15 cellular contexts compared by ENCODE assay signal in genomic region chr3:28000608-28001007, GRCh38.
DNase-seq lines count a peak whose midpoint lies in the region; ATAC-seq and TF ChIP-seq lines count a peak whose summit lies in the region.
"Had no signal": no experiment of that assay in that cellular context is flagged by ENCODE, and none has a peak within 500 bp of the region (broad histone marks: within the 10 kb centered on the region; RNA-seq: fewer than 3 reads in every experiment).

No MANE protein-coding gene starts in this region.

- no TSS peak for BruUV-seq in PC-3 (replicated peaks; lab: Mats Ljungman, UMichigan)

- H3K4me3 ChIP-seq in PC-3 (ENCODE audit: low read length), result no peak overlapping the region
- H3K4me3 ChIP-seq: A549; BLaER1 treated with 17β-estradiol and CSF1 and Interleukin-3, amounts not matched to agents 10 nM and 100 nM had no signal

- H3K27me3 ChIP-seq in PC-3 (ENCODE audit: low read length), result no peaks in the 10 kb centered on the region
- H3K27me3 ChIP-seq: BLaER1 treated with 17β-estradiol and CSF1 and Interleukin-3, amounts not matched to agents 10 nM and 100 nM had no signal

- H3F3A ChIP-seq in PC-3 (ENCODE audit: low read length, unreplicated experiment), result no peaks in the 10 kb centered on the region

- H3K36me3 ChIP-seq in PC-3 (ENCODE audit: low read depth, low read length), result no peaks in the 10 kb centered on the region
- H3K36me3 ChIP-seq: BLaER1 treated with 17β-estradiol and CSF1 and Interleukin-3, amounts not matched to agents 10 nM and 100 nM had no signal

- H3K27ac ChIP-seq in PC-3 (ENCODE audit: low read length), result no peak overlapping the region
- H3K27ac ChIP-seq: 22Rv1; A549; BLaER1 treated with 17β-estradiol and CSF1 and Interleukin-3, amounts not matched to agents 10 nM and 100 nM; C4-2B had no signal

- no peak overlapping the region for H3K4me2 ChIP-seq in PC-3 (ENCODE audit: low read length)
- H3K4me2 ChIP-seq: A549; BLaER1 treated with 17β-estradiol and CSF1 and Interleukin-3, amounts not matched to agents 10 nM and 100 nM had no signal

- no peak overlapping the region for H2AFZ ChIP-seq in PC-3 (ENCODE audit: low read length)

- no peaks in the 10 kb centered on the region for H3K4me1 ChIP-seq in PC-3 (ENCODE audit: insufficient read depth, low read length)
- H3K4me1 ChIP-seq: A549; BLaER1 treated with 17β-estradiol and CSF1 and Interleukin-3, amounts not matched to agents 10 nM and 100 nM; Caco-2 had no signal

- CTCF ChIA-PET in PC-3 (lab: Charles Lee), result no interaction called here

- H4K20me1 ChIP-seq in PC-3 (ENCODE audit: low read length), result no peaks in the 10 kb centered on the region
- H4K20me1 ChIP-seq: BLaER1 treated with 17β-estradiol and CSF1 and Interleukin-3, amounts not matched to agents 10 nM and 100 nM had no signal

- ATAC-seq in PC-3 (peak; percentile 27; the same call in 1 of the 2 replicates), omental fat pad (ENCODE audit: low FRiP score) (no peak), GM21619 (IDR thresholded peaks at IDR 0.05; ENCODE audit: unreplicated experiment) (no peak)
- ATAC-seq: A549; CD8-positive, alpha-beta T cell had no signal

- H3K9ac ChIP-seq in PC-3 (ENCODE audit: low read length), result no peak overlapping the region
- H3K9ac ChIP-seq: BLaER1 treated with 17β-estradiol and CSF1 and Interleukin-3, amounts not matched to agents 10 nM and 100 nM had no signal

- DNase-seq in PC-3, result no peak
- peak; percentile 71 for DNase-seq in SK-N-DZ (ENCODE audit: low spot score)
- DNase-seq in islet precursor cell, result peak; percentile 69
- no peak for DNase-seq in omental fat pad (ENCODE audit: low spot score)
- DNase-seq: AML-193; Caco-2; Calu3; CD4-positive, alpha-beta T cell; CD8-positive, alpha-beta T cell; DMS79 treated with DMSO at 0.1 percent for 48 hours had no signal

- no peaks in the 10 kb centered on the region for H3K79me2 ChIP-seq in PC-3 (ENCODE audit: low read length)

- TF ChIP-seq CTCF in PC-3 (conservative IDR thresholded peaks at IDR 0.05; ENCODE audit: low read depth, low read length) (no peak), omental fat pad (IDR thresholded peaks at IDR 0.05) (no peak)

- POLR2A ChIA-PET in PC-3 (lab: Charles Lee; ENCODE audit: unreplicated experiment), result no interaction called here

- no peaks in the 10 kb centered on the region for H3K9me3 ChIP-seq in PC-3 (ENCODE audit: low read length)
- H3K9me3 ChIP-seq: A549, Caco-2 had no signal

- H3K9me2 ChIP-seq in PC-3 (replicated peaks; ENCODE audit: low read length), result no peaks in the 10 kb centered on the region

- intact Hi-C loops in PC-3 (cut with micrococcal nuclease), result no loop called here

Comparison
In these comparisons a context has a peak if more than half of its experiments do, and no peak if none do; other contexts are left out.
1. DNase-seq: peak in SK-N-DZ (single experiment) and islet precursor cell (single experiment); none in PC-3 (single experiment) and omental fat pad (single experiment).